Comparison of ENCODE assay signal across 1 cellular context in the genomic region with DNA sequence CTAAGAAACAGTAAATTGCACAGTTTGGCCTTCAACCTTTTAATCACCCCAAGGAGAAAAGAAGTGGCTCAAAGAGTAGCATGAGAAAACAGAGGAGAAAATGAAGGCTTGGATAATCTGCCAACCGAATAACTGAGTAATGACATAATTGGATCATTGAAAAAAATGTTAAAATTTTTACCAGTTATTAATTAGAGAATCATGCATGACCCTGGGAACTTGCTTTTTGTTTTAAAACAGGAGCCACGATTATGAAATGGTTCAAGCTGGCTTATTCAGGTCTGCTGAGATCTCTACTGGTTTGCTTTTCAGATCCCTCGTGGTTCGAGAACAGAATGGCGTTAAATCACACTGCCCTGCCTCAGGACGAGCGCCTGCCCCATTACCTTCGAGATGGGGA.
TF ChIP-seq lines count a peak whose summit lies in the region.

A gene with protein sequence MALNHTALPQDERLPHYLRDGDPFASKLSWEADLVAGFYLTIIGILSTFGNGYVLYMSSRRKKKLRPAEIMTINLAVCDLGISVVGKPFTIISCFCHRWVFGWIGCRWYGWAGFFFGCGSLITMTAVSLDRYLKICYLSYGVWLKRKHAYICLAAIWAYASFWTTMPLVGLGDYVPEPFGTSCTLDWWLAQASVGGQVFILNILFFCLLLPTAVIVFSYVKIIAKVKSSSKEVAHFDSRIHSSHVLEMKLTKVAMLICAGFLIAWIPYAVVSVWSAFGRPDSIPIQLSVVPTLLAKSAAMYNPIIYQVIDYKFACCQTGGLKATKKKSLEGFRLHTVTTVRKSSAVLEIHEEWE (plus strand): TSS at position 301 of the 400 bp plus-strand sequence. CDS start 35 bp downstream, at position 336.

TF ChIP-seq in endothelial cell of umbilical vein, 7 proteins besides CTCF, POLR2A, EP300 and RAD21:
- TF ChIP-seq EZH2 (IDR thresholded peaks at IDR 0.05; ENCODE audit: borderline replicate concordance, low read depth, low read length, severe bottlenecking) (no peak), MYC (IDR thresholded peaks at IDR 0.05; ENCODE audit: low read depth, low read length) (no peak), FOS (IDR thresholded peaks at IDR 0.05; ENCODE audit: borderline replicate concordance, insufficient read depth, low read length) (no peak), JUN (IDR thresholded peaks at IDR 0.05; ENCODE audit: borderline replicate concordance, insufficient read depth, insufficient read length, low read depth) (no peak), GATA2 (IDR thresholded peaks at IDR 0.05; ENCODE audit: insufficient read depth, insufficient read length, low read depth, low read length) (no peak), POLR2AphosphoS5 (IDR thresholded peaks at IDR 0.05; ENCODE audit: insufficient read depth, low read depth, low read length) (no peak)
- TF ChIP-seq, protein P1, sequence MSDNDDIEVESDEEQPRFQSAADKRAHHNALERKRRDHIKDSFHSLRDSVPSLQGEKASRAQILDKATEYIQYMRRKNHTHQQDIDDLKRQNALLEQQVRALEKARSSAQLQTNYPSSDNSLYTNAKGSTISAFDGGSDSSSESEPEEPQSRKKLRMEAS (IDR thresholded peaks at IDR 0.05; ENCODE audit: insufficient read depth, insufficient read length), result no peak
